Comparison of ENCODE assay signal across 5 cellular contexts in genomic region chr7:101533103-101533465, GRCh38.
"Had no signal": no experiment of that assay in that cellular context is flagged by ENCODE, and none has a peak within 500 bp of the region (broad histone marks: within the 10 kb centered on the region; RNA-seq: fewer than 3 reads in every experiment).

No MANE protein-coding gene starts in this region.

- DNase-seq: H9, HCEC 1CT, IMR-90 had no signal

- H3K27ac Mint-ChIP-seq: GM23338 had no signal

- H3K4me2 ChIP-seq: GM23338 had no signal

- ATAC-seq: GM23338, K562 had no signal

- H3K4me3 Mint-ChIP-seq: GM23338, H9 had no signal

- H3K9me3 Mint-ChIP-seq: GM23338, H9 had no signal

- H3K4me1 Mint-ChIP-seq: GM23338 had no signal

- H2AFZ ChIP-seq: GM23338 had no signal

- H3K4me3 ChIP-seq: GM23338, K562 had no signal
